27 cellular contexts compared by ENCODE assay signal in the genomic region with DNA sequence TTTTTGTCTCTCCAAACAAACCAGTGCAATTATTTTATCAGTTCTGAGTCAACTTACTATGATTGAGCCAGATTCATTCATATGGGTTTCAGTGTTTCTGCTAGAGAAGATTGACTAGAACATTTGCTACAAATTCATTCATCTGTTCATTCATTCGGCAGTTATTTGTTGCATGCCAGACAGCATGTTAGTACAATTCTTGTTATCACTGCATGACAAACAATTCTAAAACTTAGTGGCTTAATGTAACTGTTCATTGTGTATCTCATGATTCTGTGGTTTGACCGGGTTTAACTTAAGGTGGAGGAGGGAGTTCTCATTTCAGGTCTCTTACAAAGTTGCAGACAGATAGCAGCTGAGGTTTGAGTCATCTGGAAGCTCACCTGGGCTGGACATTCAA.
"Had no signal": no experiment of that assay in that cellular context is flagged by ENCODE, and none has a peak within 500 bp of the region (broad histone marks: within the 10 kb centered on the region; RNA-seq: fewer than 3 reads in every experiment).

No MANE protein-coding gene starts in this region.

- H3K27ac ChIP-seq: Peyer's patch had no signal

- ATAC-seq: activated CD8-positive, alpha-beta T cell treated with anti-CD3 and anti-CD28 coated beads, Interleukin-2, amount 10 ng/mL, durations not matched to agents 7 days and 5 days; activated naive CD4-positive, alpha-beta T cell treated with anti-CD3 and anti-CD28 coated beads, Interleukin-2, amount 50 U/mL, for 72 hours; activated naive CD8-positive, alpha-beta T cell treated with anti-CD3 and anti-CD28 coated beads, Interleukin-2, amount 50 U/mL, for 24 hours; K562; T-helper 17 cell; WTC11 had no signal

- H3K9me3 ChIP-seq: Peyer's patch had no signal

- H3K4me3 ChIP-seq: K562, Peyer's patch had no signal

- H3K36me3 ChIP-seq: Peyer's patch had no signal

- H3K27me3 ChIP-seq: Peyer's patch had no signal

- H3K4me1 ChIP-seq: Peyer's patch had no signal

- DNase-seq: activated CD4-positive, alpha-beta T cell treated with anti-CD3 and anti-CD28 coated beads for 48 hours; activated CD4-positive, alpha-beta T cell treated with anti-CD3 and anti-CD28 coated beads, Interleukin-2, amount 50 U/mL, for 4 hours; activated CD4-positive, CD25-positive, alpha-beta regulatory T cell treated with anti-CD3 and anti-CD28 coated beads, Interleukin-2, amount 50 U/mL, for 72 hours; activated CD8-positive, alpha-beta memory T cell treated with anti-CD3 and anti-CD28 coated beads, Interleukin-2, amount 50 U/mL, for 48 hours; activated CD8-positive, alpha-beta T cell treated with anti-CD3 and anti-CD28 coated beads, Interleukin-2, amount 10 ng/mL, durations not matched to agents 7 days and 5 days; activated effector memory CD4-positive, alpha-beta T cell treated with anti-CD3 and anti-CD28 coated beads, Interleukin-2, amount 50 U/mL, for 16 hours; activated naive CD4-positive, alpha-beta T cell treated with Interleukin-2 at 50 U/mL for 16 hours; activated naive CD8-positive, alpha-beta T cell treated with anti-CD3 and anti-CD28 coated beads, Interleukin-2, amount 50 U/mL, for 24 hours; activated T-cell treated with anti-CD3 and anti-CD28 coated beads, Interleukin-2, amount 50 U/mL, for 24 hours; amygdala; central memory CD4-positive, alpha-beta T cell; Karpas-422; NCI-H1092 treated with DMSO at 0.1 percent for 48 hours; NCI-H1417 treated with DMSO at 0.1 percent for 48 hours; NCI-H1694; NCI-H2029; NCI-H345; NCI-H510A treated with DMSO at 0.1 percent for 48 hours; NCI-H69; NK-92 treated with Interleukin-12 subunit alpha and Interleukin-12 subunit beta, amount 100 ng/mL, for 24 hours; Peyer's patch; SHP77; T-helper 17 cell; T-helper 9 cell had no signal
